In genomic region chr15:71752604-71753289, GRCh38 we compare ENCODE assay signal across 9 cellular contexts. TPM values are rescaled to one million over a fixed set of nuclear protein-coding genes. Genes with fewer than 3 reads are reported as not detected.
DNase-seq lines count a peak whose midpoint lies in the region; ATAC-seq and TF ChIP-seq lines count a peak whose summit lies in the region.
"Had no signal": no experiment of that assay in that cellular context is flagged by ENCODE, and none has a peak within 500 bp of the region (broad histone marks: within the 10 kb centered on the region; RNA-seq: fewer than 3 reads in every experiment).

No MANE protein-coding gene starts in this region.

- H3K4me3 ChIP-seq in Karpas-422 (ENCODE audit: low read length) (no peak overlapping the region), kidney epithelial cell (ENCODE audit: low read depth, low read length) (no peak overlapping the region)

- H3K27me3 ChIP-seq in Karpas-422 (ENCODE audit: low read length) (no peaks in the 10 kb centered on the region), kidney epithelial cell (ENCODE audit: control insufficient read depth, insufficient read depth, low read length) (no peaks in the 10 kb centered on the region)

- H3K79me2 ChIP-seq in Karpas-422 (ENCODE audit: low read length): no peaks in the 10 kb centered on the region

- H3K4me3 Mint-ChIP-seq in activated CD8-positive, alpha-beta T cell treated with anti-CD3 and anti-CD28 coated beads, Interleukin-2, amount 10 ng/mL, durations not matched to agents 7 days and 5 days: no peak overlapping the region
- H3K4me3 Mint-ChIP-seq: activated naive CD4-positive, alpha-beta T cell treated with anti-CD3 and anti-CD28 coated beads, Interleukin-2, amount 50 U/mL, for 24 hours had no signal

- ATAC-seq in activated CD8-positive, alpha-beta T cell treated with anti-CD3 and anti-CD28 coated beads, Interleukin-2, amount 10 ng/mL, durations not matched to agents 7 days and 5 days: no peak
- ATAC-seq in HG03432 (IDR thresholded peaks at IDR 0.05; ENCODE audit: unreplicated experiment): no peak

- H3K36me3 Mint-ChIP-seq in activated CD8-positive, alpha-beta T cell treated with anti-CD3 and anti-CD28 coated beads, Interleukin-2, amount 10 ng/mL, durations not matched to agents 7 days and 5 days (ENCODE audit: low read depth): no peaks in the 10 kb centered on the region
- H3K36me3 Mint-ChIP-seq: activated naive CD4-positive, alpha-beta T cell treated with anti-CD3 and anti-CD28 coated beads, Interleukin-2, amount 50 U/mL, for 24 hours had no signal

- DNase-seq in NCI-H2081 (lab: John Stamatoyannopoulos, UW) (peak; percentile 14 to 49), NCI-H2081 treated with DMSO at 0.1 percent for 48 hours (lab: John Stamatoyannopoulos, UW) (no peak), Karpas-422 (peak; percentile 73), kidney epithelial cell (ENCODE audit: low read depth) (peak; percentile 88), NCI-H1436 treated with DMSO at 0.1 percent for 48 hours (lab: John Stamatoyannopoulos, UW) (no peak)
- peak; percentile 24 for DNase-seq in activated CD8-positive, alpha-beta T cell treated with anti-CD3 and anti-CD28 coated beads, Interleukin-2, amount 10 ng/mL, durations not matched to agents 7 days and 5 days
- no peak for DNase-seq in activated CD8-positive, alpha-beta memory T cell treated with anti-CD3 and anti-CD28 coated beads, Interleukin-2, amount 50 U/mL, for 48 hours

- H4K20me1 ChIP-seq in Karpas-422 (ENCODE audit: insufficient read depth, low read depth, low read length): no peaks in the 10 kb centered on the region

- H3K4me2 ChIP-seq in Karpas-422 (ENCODE audit: low read depth, low read length, poor library complexity, severe bottlenecking): no peak overlapping the region

- H3K9me2 ChIP-seq in Karpas-422 (replicated peaks; ENCODE audit: insufficient read depth, low read length): no peaks in the 10 kb centered on the region

- no peaks in the 10 kb centered on the region for H3K4me1 ChIP-seq in Karpas-422 (ENCODE audit: low read length)

- H3K36me3 ChIP-seq in Karpas-422 (ENCODE audit: insufficient read depth, low read length) (no peaks in the 10 kb centered on the region), kidney epithelial cell (ENCODE audit: control insufficient read depth, insufficient read depth, low read length) (no peaks in the 10 kb centered on the region)

- peak; percentile 70 for TF ChIP-seq CTCF in kidney epithelial cell (IDR thresholded peaks at IDR 0.05; ENCODE audit: insufficient read depth, low read length, poor library complexity, severe bottlenecking)

- CTCF ChIA-PET in activated CD8-positive, alpha-beta T cell treated with anti-CD3 and anti-CD28 coated beads, Interleukin-2, amount 10 ng/mL, durations not matched to agents 7 days and 5 days (lab: Charles Lee): interaction anchor here (0.8 to 4.9 kb wide), 13 partner anchors 9 to 404 kb away, joined by 3 to 40 read pairs (median 3); no protein-coding TSS in a partner anchor

- H2AFZ ChIP-seq in Karpas-422 (ENCODE audit: low read length): no peak overlapping the region

- H3K4me1 Mint-ChIP-seq in activated CD8-positive, alpha-beta T cell treated with anti-CD3 and anti-CD28 coated beads, Interleukin-2, amount 10 ng/mL, durations not matched to agents 7 days and 5 days (ENCODE audit: low read depth): peaks cover 6% of the 10 kb centered on the region
- H3K4me1 Mint-ChIP-seq: activated naive CD4-positive, alpha-beta T cell treated with anti-CD3 and anti-CD28 coated beads, Interleukin-2, amount 50 U/mL, for 24 hours had no signal

- no peaks in the 10 kb centered on the region for H3K9me3 ChIP-seq in Karpas-422 (ENCODE audit: low read length)

- POLR2A ChIA-PET in activated CD8-positive, alpha-beta T cell treated with anti-CD3 and anti-CD28 coated beads, Interleukin-2, amount 10 ng/mL, durations not matched to agents 7 days and 5 days (lab: Charles Lee): no interaction called here

- no peak overlapping the region for H3K27ac ChIP-seq in Karpas-422 (ENCODE audit: low read length)

- no peaks in the 10 kb centered on the region for H3K9me3 Mint-ChIP-seq in activated CD8-positive, alpha-beta T cell treated with anti-CD3 and anti-CD28 coated beads, Interleukin-2, amount 10 ng/mL, durations not matched to agents 7 days and 5 days (ENCODE audit: insufficient read depth)
- H3K9me3 Mint-ChIP-seq: activated naive CD4-positive, alpha-beta T cell treated with anti-CD3 and anti-CD28 coated beads, Interleukin-2, amount 50 U/mL, for 24 hours had no signal

- H3K9ac ChIP-seq in Karpas-422 (ENCODE audit: low read length): no peak overlapping the region

- H3K27me3 Mint-ChIP-seq in activated CD8-positive, alpha-beta T cell treated with anti-CD3 and anti-CD28 coated beads, Interleukin-2, amount 10 ng/mL, durations not matched to agents 7 days and 5 days (ENCODE audit: low read depth): peaks cover 17% of the 10 kb centered on the region

- no peak overlapping the region for H3K27ac Mint-ChIP-seq in activated CD8-positive, alpha-beta T cell treated with anti-CD3 and anti-CD28 coated beads, Interleukin-2, amount 10 ng/mL, durations not matched to agents 7 days and 5 days
- H3K27ac Mint-ChIP-seq: activated naive CD4-positive, alpha-beta T cell treated with anti-CD3 and anti-CD28 coated beads, Interleukin-2, amount 50 U/mL, for 24 hours had no signal

RNA-seq across cellular contexts. Expression of gene NR2E3, which starts 57.6 kb away (rescaled TPM):
- total RNA-seq in Karpas-422 (2014; rRNA removed; shearing (Covaris generic); ENCODE audit: low replicate concordance): not detected in 2 replicates
- not detected for total RNA-seq in activated CD8-positive, alpha-beta T cell treated with anti-CD3 and anti-CD28 coated beads, Interleukin-2, amount 10 ng/mL, durations not matched to agents 7 days and 5 days
- not detected in 2 replicates for total RNA-seq in kidney epithelial cell

Comparison
In these comparisons a context has a peak if more than half of its experiments do, and no peak if none do; other contexts are left out.
1. DNase-seq: peak in NCI-H2081 (2 of 2), Karpas-422 (single experiment), activated CD8-positive, alpha-beta T cell treated with anti-CD3 and anti-CD28 coated beads, Interleukin-2, amount 10 ng/mL, durations not matched to agents 7 days and 5 days (single experiment) and kidney epithelial cell (single experiment); none in NCI-H2081 treated with DMSO at 0.1 percent for 48 hours (single experiment), NCI-H1436 treated with DMSO at 0.1 percent for 48 hours (single experiment) and activated CD8-positive, alpha-beta memory T cell treated with anti-CD3 and anti-CD28 coated beads, Interleukin-2, amount 50 U/mL, for 48 hours (single experiment).